ENCODE assay signal across 17 cellular contexts in the genomic region with DNA sequence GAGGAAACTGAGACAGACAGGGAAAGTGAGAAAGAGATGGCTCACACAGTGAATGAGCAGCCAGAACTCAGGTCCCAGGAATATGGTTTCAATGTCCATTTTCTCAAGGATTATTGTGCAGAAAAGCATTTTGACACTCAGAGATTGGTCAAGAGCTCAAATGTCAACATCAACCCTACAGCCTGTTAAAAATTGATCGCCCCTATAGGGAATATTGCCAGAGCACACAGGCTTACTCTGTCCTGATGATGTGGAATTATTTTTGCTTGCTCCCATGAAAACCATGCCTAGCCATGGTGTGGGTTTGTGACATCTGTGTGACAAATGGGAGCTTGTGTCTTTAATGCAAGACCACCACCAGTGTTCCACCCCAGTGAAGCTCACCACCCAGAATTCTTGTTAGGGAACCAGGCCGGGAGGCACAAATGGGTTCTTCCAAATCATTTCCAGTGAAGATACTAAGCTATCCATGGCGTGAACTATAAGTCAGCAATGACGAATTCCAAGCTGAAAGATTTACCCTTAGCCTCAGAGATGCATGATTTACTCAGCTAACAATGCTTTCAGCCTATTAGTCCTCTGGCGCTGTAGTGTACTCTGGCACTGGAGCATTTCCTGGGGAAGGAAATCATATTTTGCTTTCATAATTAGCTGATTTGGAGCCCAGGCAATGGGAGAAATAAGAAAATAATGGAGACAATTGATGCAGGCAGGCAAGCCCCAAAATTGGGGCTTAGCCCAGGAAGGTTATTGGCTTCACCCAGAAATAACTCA.
"Had no signal": no experiment of that assay in that cellular context is flagged by ENCODE, and none has a peak within 500 bp of the region (broad histone marks: within the 10 kb centered on the region; RNA-seq: fewer than 3 reads in every experiment).

No MANE protein-coding gene starts in this region.

- H3K9ac ChIP-seq: parathyroid adenoma had no signal

- H3K27me3 ChIP-seq: cardiac muscle cell, sigmoid colon had no signal

- H3K36me3 ChIP-seq: cardiac muscle cell, gastroesophageal sphincter, lower lobe of right lung, sigmoid colon, stomach had no signal

- H3K9me3 Mint-ChIP-seq: activated naive CD8-positive, alpha-beta T cell treated with anti-CD3 and anti-CD28 coated beads for 36 hours; effector memory CD8-positive, alpha-beta T cell; natural killer cell treated with Interleukin-12 subunit alpha and Interleukin-12 subunit beta and Interleukin-15 and Interleukin-18, amount 100 ng/mL, for 72 hours; stimulated activated effector memory CD8-positive, alpha-beta T cell treated with anti-CD3 and anti-CD28 coated beads, Interleukin-12 subunit alpha, Interleukin-12 subunit beta, amount 100 ng/mL, for 72 hours had no signal

- H3K4me1 ChIP-seq: parathyroid adenoma had no signal

- H3K27ac ChIP-seq: cardiac muscle cell, gastroesophageal sphincter, lower lobe of right lung, parathyroid adenoma, sigmoid colon, stomach had no signal

- H3K27ac Mint-ChIP-seq: activated naive CD8-positive, alpha-beta T cell treated with anti-CD3 and anti-CD28 coated beads for 36 hours; effector memory CD8-positive, alpha-beta T cell; natural killer cell treated with Interleukin-12 subunit alpha and Interleukin-12 subunit beta and Interleukin-15 and Interleukin-18, amount 100 ng/mL, for 72 hours; stimulated activated effector memory CD8-positive, alpha-beta T cell treated with anti-CD3 and anti-CD28 coated beads, Interleukin-12 subunit alpha, Interleukin-12 subunit beta, amount 100 ng/mL, for 72 hours had no signal

- H3K79me2 ChIP-seq: parathyroid adenoma had no signal

- H3K9me3 ChIP-seq: gastroesophageal sphincter, lower lobe of right lung, sigmoid colon, stomach had no signal

- H3K4me3 Mint-ChIP-seq: activated naive CD8-positive, alpha-beta T cell treated with anti-CD3 and anti-CD28 coated beads for 36 hours; effector memory CD8-positive, alpha-beta T cell; natural killer cell treated with Interleukin-12 subunit alpha and Interleukin-12 subunit beta and Interleukin-15 and Interleukin-18, amount 100 ng/mL, for 72 hours; stimulated activated effector memory CD8-positive, alpha-beta T cell treated with anti-CD3 and anti-CD28 coated beads, Interleukin-12 subunit alpha, Interleukin-12 subunit beta, amount 100 ng/mL, for 72 hours had no signal

- ATAC-seq: effector memory CD8-positive, alpha-beta T cell; gastroesophageal sphincter; lower lobe of right lung; natural killer cell treated with Interleukin-12 subunit alpha and Interleukin-12 subunit beta and Interleukin-15 and Interleukin-18, amount 100 ng/mL, for 72 hours; stimulated activated effector memory CD8-positive, alpha-beta T cell treated with anti-CD3 and anti-CD28 coated beads, Interleukin-12 subunit alpha, Interleukin-12 subunit beta, amount 100 ng/mL, for 72 hours had no signal

- H3K4me3 ChIP-seq: cardiac muscle cell, gastroesophageal sphincter, lower lobe of right lung, sigmoid colon, stomach had no signal

- H2AFZ ChIP-seq: parathyroid adenoma had no signal

- DNase-seq: activated CD4-positive, alpha-beta T cell treated with anti-CD3 and anti-CD28 coated beads, Interleukin-2, amount 50 U/mL, for 4 hours; activated naive CD4-positive, alpha-beta T cell; activated naive CD8-positive, alpha-beta T cell treated with anti-CD3 and anti-CD28 coated beads for 36 hours; amygdala; effector memory CD8-positive, alpha-beta T cell; lower lobe of right lung; sigmoid colon; stimulated activated CD4-positive, alpha-beta T cell treated with anti-CD3 and anti-CD28 coated beads, Interleukin-4, amount 100 ng/mL, for 24 hours; stomach; SW 1271; T-helper 2 cell; trophoblast cell had no signal

- H3K36me3 Mint-ChIP-seq: activated naive CD8-positive, alpha-beta T cell treated with anti-CD3 and anti-CD28 coated beads for 36 hours; natural killer cell treated with Interleukin-12 subunit alpha and Interleukin-12 subunit beta and Interleukin-15 and Interleukin-18, amount 100 ng/mL, for 72 hours; stimulated activated effector memory CD8-positive, alpha-beta T cell treated with anti-CD3 and anti-CD28 coated beads, Interleukin-12 subunit alpha, Interleukin-12 subunit beta, amount 100 ng/mL, for 72 hours had no signal
